31 cellular contexts compared by ENCODE assay signal in the genomic region with DNA sequence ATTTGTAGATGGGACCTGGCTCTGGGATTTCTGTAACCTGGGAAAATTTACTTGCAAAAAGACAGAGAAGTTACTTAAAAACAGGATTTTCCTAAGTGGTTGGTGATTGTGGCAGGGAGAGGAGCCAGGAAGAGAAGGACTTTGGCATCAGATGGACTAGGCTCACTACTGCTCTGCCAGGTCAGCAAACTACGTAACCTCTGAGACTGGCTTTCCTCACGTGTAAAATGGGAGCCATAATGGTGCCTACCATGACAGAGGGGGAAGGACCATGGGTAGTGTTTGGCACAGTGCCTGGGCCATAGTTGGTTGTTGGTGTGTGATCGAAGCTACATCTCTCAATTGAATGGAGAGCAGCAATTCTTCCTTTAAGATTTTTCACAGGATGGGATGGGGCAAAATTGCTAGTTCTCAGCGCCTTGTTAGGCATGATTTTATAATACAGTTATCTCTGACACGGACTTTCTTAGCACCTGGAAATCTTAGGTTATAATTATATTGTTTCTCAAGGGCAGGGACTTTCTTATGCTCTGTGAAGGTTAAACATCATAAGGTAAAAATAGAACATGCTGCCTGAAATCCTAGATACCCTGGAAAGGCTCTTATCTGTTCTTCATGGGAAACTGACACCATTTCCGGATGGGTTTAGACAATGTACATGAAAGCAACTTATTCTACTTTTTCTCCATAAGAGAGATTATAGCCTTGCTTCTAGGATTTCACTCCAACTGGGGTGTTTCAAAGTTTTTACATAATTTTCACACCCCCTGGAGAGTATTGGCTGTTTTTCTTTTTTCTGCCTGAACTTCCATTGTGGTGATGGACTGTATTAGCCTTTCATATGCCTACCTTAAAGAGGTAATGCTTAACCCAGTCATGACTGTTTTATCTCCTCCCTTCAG. TPM values are rescaled to one million over a fixed set of nuclear protein-coding genes. Genes with fewer than 3 reads are reported as not detected.
DNase-seq lines count a peak whose midpoint lies in the region; ATAC-seq, FAIRE-seq and TF ChIP-seq lines count a peak whose summit lies in the region.
"Had no signal": no experiment of that assay in that cellular context is flagged by ENCODE, and none has a peak within 500 bp of the region (broad histone marks: within the 10 kb centered on the region; RNA-seq: fewer than 3 reads in every experiment).

No MANE protein-coding gene starts in this region.

- BruUV-seq in A673 (replicated peaks; lab: Mats Ljungman, UMichigan), result no TSS peak

- H3K79me2 ChIP-seq in H1 (ENCODE audit: control insufficient read depth in 1 of 2, insufficient read depth in 2 of 2, low read length in 2 of 2) (peaks cover 34 to 90% of the 10 kb centered on the region in 2 experiments), mesendoderm (ENCODE audit: control insufficient read depth, insufficient read depth, low read length) (peaks cover 27% of the 10 kb centered on the region)

- POLR2A ChIA-PET in A673 (lab: Charles Lee; ENCODE audit: low non-redundant PET) (no interaction called here), H1 (lab: Charles Lee; ENCODE audit: partially characterized antibody) (interaction anchor here (2.6 to 7.5 kb wide), 2 partner anchors 9 to 11 kb away, joined by 8 to 47 read pairs; no protein-coding TSS in a partner anchor)

- peak overlapping the region; percentile 80; the same call in 1 of the 2 replicates for H3K18ac ChIP-seq in H1 (ENCODE audit: extremely low read depth, low read length)
- H3K18ac ChIP-seq in mesendoderm (ENCODE audit: low read length), result no peak overlapping the region

- peak overlapping the region; percentile 100 for H2BK12ac ChIP-seq in H1 (ENCODE audit: low read depth, low read length)

- H3K23me2 ChIP-seq in H1 (ENCODE audit: low read depth, low read length), result no peaks in the 10 kb centered on the region

- H2BK15ac ChIP-seq in H1 (ENCODE audit: low read length), result peak overlapping the region; percentile 82; the same call in 1 of the 2 replicates
- H2BK15ac ChIP-seq in mesendoderm (replicated peaks; ENCODE audit: low read depth), result no peak overlapping the region

- TF ChIP-seq POLR2A in H1 (IDR thresholded peaks at IDR 0.05; ENCODE audit: control extremely low read depth in 1 of 2, low read depth in 2 of 2, low read length in 2 of 2) (no peak), tibial nerve (IDR thresholded peaks at IDR 0.05) (no peak)

- TF ChIP-seq EP300 in H1 (IDR thresholded peaks at IDR 0.05; ENCODE audit: borderline replicate concordance in 1 of 2, low read depth in 2 of 2, low read length in 2 of 2) (no peak), tibial nerve (IDR thresholded peaks at IDR 0.05) (no peak)

- H2AFZ ChIP-seq in H1 (ENCODE audit: low read length), result no peak overlapping the region

- H2BK120ac ChIP-seq in H1 (replicated peaks; ENCODE audit: low read depth, low read length) (peak overlapping the region; percentile 19), mesendoderm (ENCODE audit: low read depth, low read length) (no peak overlapping the region)

- H3K9me3 ChIP-seq in A673 (ENCODE audit: low read depth, low read length, poor library complexity, severe bottlenecking) (no peaks in the 10 kb centered on the region), H1 (ENCODE audit: insufficient read depth in 2 of 2, low read depth in 1 of 2, low read length in 1 of 2) (no peaks in the 10 kb centered on the region), tibial nerve (no peaks in the 10 kb centered on the region)
- H3K9me3 ChIP-seq: prostate gland, upper lobe of left lung had no signal

- H2BK20ac ChIP-seq in H1 (ENCODE audit: low read length), result peak overlapping the region; percentile 80

- H3K4me1 ChIP-seq in A673 (ENCODE audit: insufficient read depth, low read length, poor library complexity, severe bottlenecking) (peaks cover 58% of the 10 kb centered on the region), H1 (replicated peaks in 1 of 4; ENCODE audit: control insufficient read depth in 3 of 4, insufficient read depth in 4 of 4, low read length in 3 of 4) (peaks cover 33 to 72% (median 60%) of the 10 kb centered on the region in 4 experiments), mesendoderm (ENCODE audit: control insufficient read depth, low read depth, low read length) (peaks cover 20% of the 10 kb centered on the region), tibial nerve (peaks cover 0 to 10% (median 0%) of the 10 kb centered on the region in 4 donors)
- H3K4me1 ChIP-seq: foreskin keratinocyte, prostate gland had no signal

- H3K56ac ChIP-seq in H1 (replicated peaks; ENCODE audit: insufficient read length, low read depth, low read length), result no peak overlapping the region
- no peak overlapping the region for H3K56ac ChIP-seq in mesendoderm (ENCODE audit: low read length)

- ATAC-seq in HG03439 (IDR thresholded peaks at IDR 0.05; ENCODE audit: unreplicated experiment), result no peak
- ATAC-seq: esophagus mucosa; foreskin keratinocyte; HCT116; K562; stimulated activated effector memory CD8-positive, alpha-beta T cell treated with anti-CD3 and anti-CD28 coated beads, Interleukin-12 subunit alpha, Interleukin-12 subunit beta, amount 100 ng/mL, for 72 hours had no signal

- no peak for TF ChIP-seq RAD21 in H1 (IDR thresholded peaks at IDR 0.05 in 1 of 2, conservative IDR thresholded peaks at IDR 0.05 in 1 of 2; ENCODE audit: low read depth in 2 of 2, low read length in 2 of 2)

- H2BK5ac ChIP-seq in H1 (ENCODE audit: low read depth, low read length) (peak overlapping the region; percentile 96; the same call in 1 of the 2 replicates), mesendoderm (ENCODE audit: low read length) (no peak overlapping the region)

- CTCF ChIA-PET in A673 (lab: Charles Lee) (no interaction called here), H1 (lab: Charles Lee; ENCODE audit: partially characterized antibody) (interaction anchor here (1.0 to 1.3 kb wide), 3 partner anchors 9 to 12 kb away, joined by 3 to 4 read pairs (median 3); no protein-coding TSS in a partner anchor)

- no peaks in the 10 kb centered on the region for H3K27me3 ChIP-seq in A673 (replicated peaks; ENCODE audit: insufficient read depth, low read depth, low read length, poor library complexity)
- no peaks in the 10 kb centered on the region for H3K27me3 ChIP-seq in H1 (replicated peaks in 1 of 4; ENCODE audit: control insufficient read depth in 3 of 4, extremely low read depth in 1 of 4, insufficient read depth in 3 of 4, low read length in 3 of 4)
- no peaks in the 10 kb centered on the region for H3K27me3 ChIP-seq in mesendoderm (ENCODE audit: insufficient read depth, low read length, poor library complexity)
- H3K27me3 ChIP-seq in tibial nerve, result no peaks in the 10 kb centered on the region
- H3K27me3 ChIP-seq: upper lobe of left lung had no signal

- H3K4me3 ChIP-seq in A673 (ENCODE audit: low read depth, low read length, poor library complexity, severe bottlenecking) (no peak overlapping the region), H1 (ENCODE audit: extremely low read depth in 1 of 4, insufficient read depth in 2 of 4, low read depth in 3 of 4, low read length in 4 of 4) (no peak overlapping the region), mesendoderm (ENCODE audit: low read length) (no peak overlapping the region), tibial nerve (no peak overlapping the region)
- H3K4me3 ChIP-seq: K562, prostate gland, upper lobe of left lung had no signal

- H4K5ac ChIP-seq in H1 (ENCODE audit: insufficient read length, low read depth, low read length) (no peak overlapping the region), mesendoderm (ENCODE audit: low read length) (no peak overlapping the region)

- H3K4ac ChIP-seq in H1 (replicated peaks; ENCODE audit: insufficient read length, low read depth, low read length), result peak overlapping the region; percentile 95
- H3K4ac ChIP-seq in mesendoderm (ENCODE audit: low read depth, low read length), result no peak overlapping the region

- H3K36me3 ChIP-seq in A673 (ENCODE audit: insufficient read depth, low read length, poor library complexity, severe bottlenecking), result no peaks in the 10 kb centered on the region
- no peaks in the 10 kb centered on the region for H3K36me3 ChIP-seq in H1 (ENCODE audit: control insufficient read depth in 2 of 4, insufficient read depth in 4 of 4, low read length in 3 of 4)
- H3K36me3 ChIP-seq in mesendoderm (ENCODE audit: control insufficient read depth, insufficient read depth, low read length), result no peaks in the 10 kb centered on the region
- H3K36me3 ChIP-seq in tibial nerve, result no peaks in the 10 kb centered on the region
- H3K36me3 ChIP-seq: prostate gland, upper lobe of left lung had no signal

- intact Hi-C loops in A673 (cut with micrococcal nuclease; ENCODE audit: unreplicated experiment), result loop anchor here (5.0 to 10.0 kb wide), 2 partner anchors 578 to 860 kb away; no protein-coding TSS in a partner anchor

- H3K9ac ChIP-seq in H1 (replicated peaks in 1 of 4; ENCODE audit: extremely low read depth in 1 of 4, low read depth in 3 of 4, low read length in 3 of 4), result no peak overlapping the region
- H3K9ac ChIP-seq in mesendoderm (ENCODE audit: low read length), result no peak overlapping the region

- H3K23ac ChIP-seq in H1 (ENCODE audit: insufficient read length), result no peak overlapping the region
- peak overlapping the region; percentile 54 for H3K23ac ChIP-seq in mesendoderm (ENCODE audit: low read length)

- peaks cover 0 to 2% of the 10 kb centered on the region in 2 experiments for H4K20me1 ChIP-seq in H1 (replicated peaks in 1 of 2; ENCODE audit: control insufficient read depth in 1 of 2, insufficient read depth in 2 of 2, low read length in 2 of 2)

- FAIRE-seq in H1 (lab: Jason Lieb, UNC), result no peak
- FAIRE-seq: K562 had no signal

- DNase-seq in DMS 273 (lab: John Stamatoyannopoulos, UW; ENCODE audit: unreplicated experiment) (peak; percentile 10), DMS 273 treated with DMSO at 0.1 percent for 48 hours (lab: John Stamatoyannopoulos, UW) (no peak), A673 (ENCODE audit: low spot score) (peak; percentile 63), H1 (ENCODE audit: low read depth in 1 of 2, low spot score in 2 of 2) (no peak), mesendoderm (no peak), pons (ENCODE audit: low spot score) (no peak), tibial nerve (ENCODE audit: low spot score in 2 of 2) (no peak)
- DNase-seq: activated CD4-positive, alpha-beta memory T cell treated with anti-CD3 and anti-CD28 coated beads for 36 hours; activated CD4-positive, CD25-positive, alpha-beta regulatory T cell treated with anti-CD3 and anti-CD28 coated beads, Interleukin-2, amount 50 U/mL, for 72 hours; activated CD8-positive, alpha-beta memory T cell treated with anti-CD3 and anti-CD28 coated beads, Interleukin-2, amount 50 U/mL, for 4 hours; activated naive CD4-positive, alpha-beta T cell; Calu3; CD4-positive, CD25-positive, alpha-beta regulatory T cell; central memory CD4-positive, alpha-beta T cell; dermis blood vessel endothelial cell; DND-41; foreskin keratinocyte; GF-D8; NCI-H1092; NCI-H187; NCI-H345; SIG-M5 had no signal

- H3K79me1 ChIP-seq in H1 (ENCODE audit: low read depth, low read length) (peaks cover 13% of the 10 kb centered on the region), mesendoderm (ENCODE audit: low read length) (peaks cover 12% of the 10 kb centered on the region)

- H4K91ac ChIP-seq in H1 (replicated peaks; ENCODE audit: insufficient read length, low read length), result peak overlapping the region; percentile 86

- H4K8ac ChIP-seq in H1 (ENCODE audit: extremely low read depth, insufficient read depth, low read length), result no peak overlapping the region
- H4K8ac ChIP-seq in mesendoderm (ENCODE audit: low read depth, low read length), result no peak overlapping the region

- no peak overlapping the region for H3K14ac ChIP-seq in H1 (ENCODE audit: insufficient read length)

- H3K27ac ChIP-seq in A673 (ENCODE audit: low read depth, low read length, poor library complexity, severe bottlenecking) (no peak overlapping the region), H1 (ENCODE audit: low read depth, low read length) (no peak overlapping the region), mesendoderm (ENCODE audit: low read depth, low read length) (no peak overlapping the region), tibial nerve (no peak overlapping the region)
- H3K27ac ChIP-seq: 22Rv1, foreskin keratinocyte, prostate gland, upper lobe of left lung had no signal

- H2AK5ac ChIP-seq in H1 (ENCODE audit: low read depth, low read length) (peak overlapping the region; percentile 69; the same call in 1 of the 2 replicates), mesendoderm (ENCODE audit: low read length) (peak overlapping the region; percentile 17)

- TF ChIP-seq CTCF in A673 (conservative IDR thresholded peaks at IDR 0.05; ENCODE audit: low read depth, low read length), result no peak
- TF ChIP-seq CTCF in H1 (IDR thresholded peaks at IDR 0.05; ENCODE audit: control extremely low read depth in 1 of 3, insufficient read depth in 1 of 3, low read depth in 1 of 3, low read length in 3 of 3), result no peak
- no peak for TF ChIP-seq CTCF in tibial nerve (IDR thresholded peaks at IDR 0.05)

- peak overlapping the region in 1 of 2 experiments; percentile 12; a peak in 2 of 4 replicates for H3K4me2 ChIP-seq in H1 (ENCODE audit: insufficient read depth in 1 of 2, low read depth in 2 of 2, low read length in 2 of 2)
- no peak overlapping the region for H3K4me2 ChIP-seq in mesendoderm (ENCODE audit: low read length)

- 83% methylated on average over 6 of the region's 6 CpGs; no CpG with 5 or more reads in 1 of the 2 experiments for WGBS in H1 (ENCODE audit: extremely low coverage in 1 of 2, insufficient coverage in 1 of 2, insufficient read length in 1 of 2, insufficient replicate concordance in 2 of 2, low coverage in 1 of 2, low lambda C conversion rate in 2 of 2, missing lambda C conversion rate in 1 of 2), 2 experiments
- WGBS in mesendoderm (ENCODE audit: extremely low coverage, insufficient coverage, low lambda C conversion rate), result no CpG with 5 or more reads among the region's 6 CpGs
- WGBS in tibial nerve, 2 donors, result 84 to 85% methylated on average over 6 of the region's 6 CpGs

RNA-seq across cellular contexts. Expression of gene ROR1, which starts 10.9 kb away (rescaled TPM):
- total RNA-seq in A673 (2021) (7.4 and 8.3 TPM in 2 replicates), tibial nerve (10 to 100 TPM; 10.5 to 47.7 (median 43.7) TPM)
- 70.3 and 73.6 TPM in 2 replicates for total RNA-seq in H1 (2021; fragmentation: NEBNext Ultra II Directional; extraction: Animal tissue kit (Norgen Biotek cat#: 25700))
- polyA plus RNA-seq in H1 (2011; rRNA removed), result 27.5 and 33.6 TPM in 2 replicates
- polyA plus RNA-seq in H1 (2011; cell fraction: cytosol; rRNA removed), result 31.7 TPM
- 72.5 TPM for polyA plus RNA-seq in H1 (2011; cell fraction: nucleus; rRNA removed)
- polyA plus RNA-seq in H1 (2012, experiment 1 of 2), result 31.8 to 40.7 TPM (median 40.1 TPM) in 4 replicates
- polyA plus RNA-seq in H1 (2012, experiment 2 of 2), result 4.2 TPM
- 68.4 TPM for polyA plus RNA-seq in H1 (2013, experiment 1 of 2)
- 76.5 TPM for polyA plus RNA-seq in H1 (2013, experiment 2 of 2)
- polyA minus RNA-seq in H1 (2011; rRNA and poly(A)+ RNA removed), result 186 and 264 TPM in 2 replicates
- 54.3 TPM for polyA minus RNA-seq in H1 (2011; cell fraction: cytosol; rRNA and poly(A)+ RNA removed)
- polyA minus RNA-seq in H1 (2011; cell fraction: nucleus; rRNA and poly(A)+ RNA removed), result 152 TPM
- polyA plus RNA-seq in mesendoderm (2013, experiment 1 of 2), result 18.6 TPM
- polyA plus RNA-seq in mesendoderm (2013, experiment 2 of 2), result 19.7 TPM
- total RNA-seq: CD4-positive, CD25-positive, alpha-beta regulatory T cell; T-helper 2 cell treated with Interferon-gamma antibody and Interleukin-4, amounts not matched to agents 100 ng/mL and 5 ng/mL, for 36 hours had no signal
- polyA plus RNA-seq: CD4-positive, CD25-positive, alpha-beta regulatory T cell; K562 had no signal

Comparison
In these comparisons a context has a peak if more than half of its experiments do, and no peak if none do; other contexts are left out.
1. DNase-seq: peak in DMS 273 (single experiment) and A673 (single experiment); none in DMS 273 treated with DMSO at 0.1 percent for 48 hours (single experiment), H1 (0 of 2), mesendoderm (single experiment), pons (single experiment) and tibial nerve (0 of 2).